Comparison of ENCODE assay signal across 9 cellular contexts in genomic region chr7:151115121-151115835, GRCh38. TPM values are rescaled to one million over a fixed set of nuclear protein-coding genes. Genes with fewer than 3 reads are reported as not detected.
A peak's percentile ranks its signal among the peaks of the same experiment; 100 is the strongest.
DNase-seq lines count a peak whose midpoint lies in the region; ATAC-seq, FAIRE-seq and TF ChIP-seq lines count a peak whose summit lies in the region.
"Had no signal": no experiment of that assay in that cellular context is flagged by ENCODE, and none has a peak within 500 bp of the region (broad histone marks: within the 10 kb centered on the region; RNA-seq: fewer than 3 reads in every experiment).

No MANE protein-coding gene starts in this region.

- WGBS in spleen, 5 donors, result 9 to 21% (median 13%) methylated on average over 55 to 114 of the region's 114 CpGs

- H3K9me3 Mint-ChIP-seq in activated CD4-positive, alpha-beta memory T cell treated with anti-CD3 and anti-CD28 coated beads, Interleukin-2, amount 10 ng/mL, durations not matched to agents 7 days and 5 days, result no peaks in the 10 kb centered on the region
- H3K9me3 Mint-ChIP-seq: brain had no signal

- POLR2A ChIA-PET in activated CD4-positive, alpha-beta memory T cell treated with anti-CD3 and anti-CD28 coated beads, Interleukin-2, amount 10 ng/mL, durations not matched to agents 7 days and 5 days (lab: Charles Lee), result interaction anchor here (0.7 to 1.6 kb wide), 2 partner anchors 12 to 85 kb away, joined by 3 to 4 read pairs; no protein-coding TSS in a partner anchor

- intact Hi-C loops in spleen (cut with DNase I; ENCODE audit: low total_unique reads), result no loop called here

- TF ChIP-seq POLR2A in GM12892 (IDR thresholded peaks at IDR 0.05; ENCODE audit: low read depth, low read length) (no peak), spleen (IDR thresholded peaks at IDR 0.05) (no peak)

- peak overlapping the region; percentile 59 for H3K4me3 Mint-ChIP-seq in activated CD4-positive, alpha-beta memory T cell treated with anti-CD3 and anti-CD28 coated beads, Interleukin-2, amount 10 ng/mL, durations not matched to agents 7 days and 5 days

- no peak for FAIRE-seq in GM12892 (lab: Jason Lieb, UNC)

- no peak overlapping the region for H3K27ac ChIP-seq in spleen

- peaks cover 6% of the 10 kb centered on the region for H3K36me3 Mint-ChIP-seq in activated CD4-positive, alpha-beta memory T cell treated with anti-CD3 and anti-CD28 coated beads, Interleukin-2, amount 10 ng/mL, durations not matched to agents 7 days and 5 days (ENCODE audit: low read depth)

- H3K4me1 ChIP-seq in spleen, result peaks cover 0 to 47% (median 26%) of the 10 kb centered on the region in 6 donors

- H3K4me3 ChIP-seq in spleen, result peak overlapping the region in 5 of 8 donors; percentile 15 to 66 (median 22)

- no peaks in the 10 kb centered on the region for H3K9me3 ChIP-seq in spleen

- peaks cover 0 to 21% (median 0%) of the 10 kb centered on the region in 7 donors for H3K27me3 ChIP-seq in spleen (replicated peaks in 1 of 7)

- TF ChIP-seq CTCF in spleen (IDR thresholded peaks at IDR 0.05 in 8 of 11, conservative IDR thresholded peaks at IDR 0.05 in 3 of 11), result no peak

- H3K4me1 Mint-ChIP-seq in activated CD4-positive, alpha-beta memory T cell treated with anti-CD3 and anti-CD28 coated beads, Interleukin-2, amount 10 ng/mL, durations not matched to agents 7 days and 5 days, result peaks cover 20% of the 10 kb centered on the region

- H3K27ac Mint-ChIP-seq in activated CD4-positive, alpha-beta memory T cell treated with anti-CD3 and anti-CD28 coated beads, Interleukin-2, amount 10 ng/mL, durations not matched to agents 7 days and 5 days, result no peak overlapping the region
- H3K27ac Mint-ChIP-seq: brain had no signal

- no peak for ATAC-seq in HG03095 (IDR thresholded peaks at IDR 0.05; ENCODE audit: unreplicated experiment)

- peaks cover 11% of the 10 kb centered on the region for H3K27me3 Mint-ChIP-seq in activated CD4-positive, alpha-beta memory T cell treated with anti-CD3 and anti-CD28 coated beads, Interleukin-2, amount 10 ng/mL, durations not matched to agents 7 days and 5 days

- CTCF ChIA-PET in activated CD4-positive, alpha-beta memory T cell treated with anti-CD3 and anti-CD28 coated beads, Interleukin-2, amount 10 ng/mL, durations not matched to agents 7 days and 5 days (lab: Charles Lee), result interaction anchor here (0.6 to 1.5 kb wide), 7 partner anchors 9 to 780 kb away, joined by 3 to 6 read pairs (median 3); partner anchors contain the start of gene ABCB8

- peak; percentile 60 for DNase-seq in GM12892 (ENCODE audit: insufficient read length)
- DNase-seq in activated CD4-positive, alpha-beta memory T cell treated with anti-CD3 and anti-CD28 coated beads, Interleukin-2, amount 10 ng/mL, durations not matched to agents 7 days and 5 days, result peak; percentile 28
- peak; percentile 45 for DNase-seq in germinal center (ENCODE audit: low spot score)
- DNase-seq in spleen, result no peak
- DNase-seq in RPMI8226, result no peak
- no peak for DNase-seq in NCI-H2107 (lab: John Stamatoyannopoulos, UW)
- no peak for DNase-seq in NCI-H226

- peaks cover 0 to 38% (median 21%) of the 10 kb centered on the region in 6 donors for H3K36me3 ChIP-seq in spleen

RNA-seq across cellular contexts. Expression of gene AGAP3, which starts 29.0 kb away (rescaled TPM):
- 22.6 TPM for polyA plus RNA-seq in GM12892 (2012; ENCODE audit: missing spikeins)
- 10 to 100 TPM; 30.1 to 31.5 TPM for total RNA-seq in activated CD4-positive, alpha-beta memory T cell treated with anti-CD3 and anti-CD28 coated beads, Interleukin-2, amount 10 ng/mL, durations not matched to agents 7 days and 5 days
- 10 to 100 TPM; 43.2 to 94.4 (median 73.0) TPM for total RNA-seq in spleen
- 10 to 100 TPM; 21.8 to 79.1 (median 51.2) TPM for polyA plus RNA-seq in spleen

RNA-seq across cellular contexts. Expression of gene TMUB1, which starts 32.0 kb away (rescaled TPM):
- polyA plus RNA-seq in GM12892 (2012; ENCODE audit: missing spikeins), result 12.0 TPM
- total RNA-seq in activated CD4-positive, alpha-beta memory T cell treated with anti-CD3 and anti-CD28 coated beads, Interleukin-2, amount 10 ng/mL, durations not matched to agents 7 days and 5 days, result 10 to 100 TPM; 80.3 to 81.1 TPM
- 10 to 100 TPM; 27.1 to 47.8 (median 38.2) TPM for total RNA-seq in spleen
- polyA plus RNA-seq in spleen, result 10 to 100 TPM; 43.0 to 73.4 (median 45.9) TPM

RNA-seq across cellular contexts. Expression of gene FASTK, which starts 34.7 kb away (rescaled TPM):
- polyA plus RNA-seq in GM12892 (2012; ENCODE audit: missing spikeins), result 23.6 TPM
- total RNA-seq in activated CD4-positive, alpha-beta memory T cell treated with anti-CD3 and anti-CD28 coated beads, Interleukin-2, amount 10 ng/mL, durations not matched to agents 7 days and 5 days, result 10 to 100 TPM; 70.0 to 72.7 TPM
- 100 to 1,000 TPM in 1 of 7 donors, 10 to 100 TPM in 6; 72.9 to 102 (median 77.6) TPM for total RNA-seq in spleen
- 100 to 1,000 TPM in 2 of 3 donors, 10 to 100 TPM in 1; 83.9 to 183 (median 136) TPM for polyA plus RNA-seq in spleen

RNA-seq across cellular contexts. Expression of gene GBX1, which starts 52.2 kb away (rescaled TPM):
- polyA plus RNA-seq in GM12892 (2012; ENCODE audit: missing spikeins), result not detected
- total RNA-seq in activated CD4-positive, alpha-beta memory T cell treated with anti-CD3 and anti-CD28 coated beads, Interleukin-2, amount 10 ng/mL, durations not matched to agents 7 days and 5 days, result not detected
- not detected for total RNA-seq in spleen
- polyA plus RNA-seq in spleen, result not detected

RNA-seq across cellular contexts. Expression of gene SLC4A2, which starts 55.9 kb away (rescaled TPM):
- 38.7 TPM for polyA plus RNA-seq in GM12892 (2012; ENCODE audit: missing spikeins)
- total RNA-seq in activated CD4-positive, alpha-beta memory T cell treated with anti-CD3 and anti-CD28 coated beads, Interleukin-2, amount 10 ng/mL, durations not matched to agents 7 days and 5 days, result 100 to 1,000 TPM in 1 of 2 experiments, 10 to 100 TPM in 1; 94.6 to 109 TPM
- total RNA-seq in spleen, result 100 to 1,000 TPM in 1 of 7 donors, 10 to 100 TPM in 6; 58.9 to 112 (median 85.2) TPM
- polyA plus RNA-seq in spleen, result 100 to 1,000 TPM in 1 of 3 donors, 10 to 100 TPM in 2; 43.9 to 122 (median 99.4) TPM

Comparison
In these comparisons a context has a peak if more than half of its experiments do, and no peak if none do; other contexts are left out.
1. DNase-seq: peak in GM12892 (single experiment), activated CD4-positive, alpha-beta memory T cell treated with anti-CD3 and anti-CD28 coated beads, Interleukin-2, amount 10 ng/mL, durations not matched to agents 7 days and 5 days (single experiment) and germinal center (single experiment); none in spleen (single experiment), RPMI8226 (single experiment), NCI-H2107 (single experiment) and NCI-H226 (single experiment).